Comparison of ENCODE assay signal across 2 cellular contexts in genomic region chrX:153988493-153988892, GRCh38.
TF ChIP-seq lines count a peak whose summit lies in the region.

No MANE protein-coding gene starts in this region.

TF ChIP-seq in A549, 52 proteins besides CTCF, POLR2A, EP300 and RAD21:
- TF ChIP-seq NPAS2 (CRISPR knock-in tag; IDR thresholded peaks at IDR 0.05; ENCODE audit: borderline replicate concordance), result no peak
- TF ChIP-seq TP53 (CRISPR knock-in tag; IDR thresholded peaks at IDR 0.05), result no peak
- peak; percentile 52 for TF ChIP-seq MAFK (IDR thresholded peaks at IDR 0.05; ENCODE audit: partially characterized antibody)
- TF ChIP-seq EHMT2 (IDR thresholded peaks at IDR 0.05; ENCODE audit: low read depth), result no peak
- no peak for TF ChIP-seq FOXS1 (CRISPR knock-in tag; IDR thresholded peaks at IDR 0.05)
- TF ChIP-seq RFX5 (IDR thresholded peaks at IDR 0.05), result no peak
TF ChIP-seq in A549: peak in this region for 1.

TF ChIP-seq in K562, 482 proteins besides CTCF, POLR2A, EP300 and RAD21:
- TF ChIP-seq NCOA1 (IDR thresholded peaks at IDR 0.05; ENCODE audit: low read depth), result no peak
- TF ChIP-seq MAFF (IDR thresholded peaks at IDR 0.05; ENCODE audit: low read length), result 0 out of 2 replicates have a peak, but pooled peaks have one; percentile 34
- no peak for TF ChIP-seq ZNF347 (CRISPR knock-in tag; IDR thresholded peaks at IDR 0.05; ENCODE audit: low read depth)
- no peak for TF ChIP-seq ZBTB9 (CRISPR knock-in tag; IDR thresholded peaks at IDR 0.05)
- TF ChIP-seq ZHX1 (conservative IDR thresholded peaks at IDR 0.05; ENCODE audit: low read length), result no peak
- no peak for TF ChIP-seq RUNX1 (IDR thresholded peaks at IDR 0.05; ENCODE audit: low read depth)
- no peak for TF ChIP-seq MYC (IDR thresholded peaks at IDR 0.05; ENCODE audit: low read depth, low read length)
- TF ChIP-seq MYC (CRISPR knock-in tag; IDR thresholded peaks at IDR 0.05; ENCODE audit: borderline replicate concordance, low read depth), result no peak
- no peak for TF ChIP-seq ETV5 (CRISPR knock-in tag; IDR thresholded peaks at IDR 0.05; ENCODE audit: low read depth)
- no peak for TF ChIP-seq NR2C2 (CRISPR knock-in tag; IDR thresholded peaks at IDR 0.05)
- no peak for TF ChIP-seq NR2C2 (tag; IDR thresholded peaks at IDR 0.05)
- TF ChIP-seq ZNF316 (IDR thresholded peaks at IDR 0.05), result peak; percentile 73
- peak; percentile 40; the same call in 1 of the 2 replicates for TF ChIP-seq MAFG (tag; conservative IDR thresholded peaks at IDR 0.05)
- no peak for TF ChIP-seq ZC3H8 (IDR thresholded peaks at IDR 0.05)
- TF ChIP-seq TCFL5 (CRISPR knock-in tag; conservative IDR thresholded peaks at IDR 0.05), result no peak
- TF ChIP-seq CHD4 (IDR thresholded peaks at IDR 0.05; ENCODE audit: insufficient read depth, insufficient replicate concordance, low read depth, low read length, poor library complexity, severe bottlenecking), result no peak
- TF ChIP-seq C11orf30 (IDR thresholded peaks at IDR 0.05; ENCODE audit: low read depth), result peak; percentile 42; the same call in 1 of the 2 replicates
- TF ChIP-seq SIN3A (IDR thresholded peaks at IDR 0.05; ENCODE audit: borderline replicate concordance in 2 of 2, control insufficient read depth in 1 of 2, low read depth in 2 of 2, low read length in 2 of 2), result no peak
- peak; percentile 61 for TF ChIP-seq MAFK (IDR thresholded peaks at IDR 0.05; ENCODE audit: low read length)
- no peak for TF ChIP-seq ZNF778 (CRISPR knock-in tag; IDR thresholded peaks at IDR 0.05)
- TF ChIP-seq EZH2 (IDR thresholded peaks at IDR 0.05; ENCODE audit: borderline replicate concordance, low read depth, low read length), result no peak
